Comparison of ENCODE assay signal across 9 cellular contexts in the genomic region with DNA sequence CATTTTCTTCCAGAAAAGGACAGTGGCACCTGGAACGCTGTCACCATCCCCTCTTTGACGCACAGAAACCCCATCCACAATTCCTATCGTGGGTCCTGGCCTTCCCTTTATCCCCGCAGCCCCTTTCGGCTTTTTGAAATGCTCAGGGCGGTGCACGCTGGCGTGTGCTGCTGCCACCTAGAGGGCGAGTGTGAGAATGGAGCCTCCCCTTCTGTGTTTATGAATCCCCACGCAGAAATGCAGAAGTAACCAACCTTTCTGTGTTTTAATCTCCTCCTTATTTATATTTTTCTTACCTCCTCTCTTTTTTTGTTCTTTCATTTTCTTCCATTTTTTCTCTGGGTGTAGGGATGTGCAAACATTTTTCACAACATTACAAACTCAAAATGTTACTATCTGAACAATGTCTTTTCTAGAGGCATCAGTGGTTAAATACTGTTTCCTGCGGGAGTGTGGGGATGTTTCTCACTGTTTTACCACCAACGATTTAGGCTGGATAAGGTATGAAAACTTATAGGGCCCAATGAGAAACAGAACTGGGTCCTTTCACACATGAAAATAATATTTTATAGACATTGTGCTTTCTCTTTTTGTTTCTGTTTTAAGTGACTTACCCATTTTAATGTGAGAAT. TPM values are rescaled to one million over a fixed set of nuclear protein-coding genes. Genes with fewer than 3 reads are reported as not detected.
DNase-seq lines count a peak whose midpoint lies in the region; ATAC-seq and TF ChIP-seq lines count a peak whose summit lies in the region.
"Had no signal": no experiment of that assay in that cellular context is flagged by ENCODE, and none has a peak within 500 bp of the region (broad histone marks: within the 10 kb centered on the region; RNA-seq: fewer than 3 reads in every experiment).

No MANE protein-coding gene starts in this region.

- intact Hi-C loops in thyroid gland (cut with DNase I) = loop anchor here (5.0 kb wide), 1 partner anchor 57 kb away; no protein-coding TSS in a partner anchor

- H3K4me1 ChIP-seq in OCI-LY3 (ENCODE audit: low read length) (peaks cover 24% of the 10 kb centered on the region), osteoblast (ENCODE audit: insufficient read depth, low read length) (peaks cover 34% of the 10 kb centered on the region), thyroid gland (no peaks in the 10 kb centered on the region)

- H3K4me3 Mint-ChIP-seq in activated T-cell treated with anti-CD3 and anti-CD28 coated beads, Interleukin-2, amount 50 U/mL, for 24 hours = no peak overlapping the region

- H3K4me3 ChIP-seq in OCI-LY3 (ENCODE audit: low read length) (peak overlapping the region; percentile 60), fibroblast of pulmonary artery (replicated peaks; ENCODE audit: low read depth, low read length) (peak overlapping the region; percentile 33), osteoblast (ENCODE audit: insufficient read depth, low read length) (peak overlapping the region; percentile 66), thyroid gland (replicated peaks in 1 of 3) (no peak overlapping the region)

- H3K27ac ChIP-seq in OCI-LY3 (ENCODE audit: low read length) (0 out of 2 replicates have a peak overlapping the region, but pooled peaks have one; percentile 0), osteoblast (ENCODE audit: low read depth, low read length) (no peak overlapping the region), thyroid gland (no peak overlapping the region)
- H3K27ac ChIP-seq: epithelial cell of prostate had no signal

- H3K9me3 Mint-ChIP-seq in activated T-cell treated with anti-CD3 and anti-CD28 coated beads, Interleukin-2, amount 50 U/mL, for 24 hours = no peaks in the 10 kb centered on the region

- ATAC-seq in GM19351 (IDR thresholded peaks at IDR 0.05; ENCODE audit: unreplicated experiment) = peak; percentile 80
- peak; percentile 81 for ATAC-seq in HG03439 (IDR thresholded peaks at IDR 0.05; ENCODE audit: unreplicated experiment)

- H3K27ac Mint-ChIP-seq in activated T-cell treated with anti-CD3 and anti-CD28 coated beads, Interleukin-2, amount 50 U/mL, for 24 hours = no peak overlapping the region

- H3K4me2 ChIP-seq in OCI-LY3 (ENCODE audit: low read length) (peak overlapping the region; percentile 69), osteoblast (ENCODE audit: insufficient read depth, low read length) (peak overlapping the region; percentile 78)

- peak overlapping the region; percentile 19; the same call in 1 of the 2 replicates for H3K9ac ChIP-seq in OCI-LY3 (ENCODE audit: low read length)

- no peaks in the 10 kb centered on the region for H3K27me3 Mint-ChIP-seq in activated T-cell treated with anti-CD3 and anti-CD28 coated beads, Interleukin-2, amount 50 U/mL, for 24 hours

- no peak overlapping the region for H2AFZ ChIP-seq in OCI-LY3 (ENCODE audit: low read depth, low read length)
- peak overlapping the region; percentile 75 for H2AFZ ChIP-seq in osteoblast (ENCODE audit: low read length)

- peaks cover 13% of the 10 kb centered on the region for H3K36me3 Mint-ChIP-seq in activated T-cell treated with anti-CD3 and anti-CD28 coated beads, Interleukin-2, amount 50 U/mL, for 24 hours (ENCODE audit: low read depth)

- peak; percentile 99 for TF ChIP-seq CTCF in OCI-LY3 (IDR thresholded peaks at IDR 0.05; ENCODE audit: low read depth, low read length)
- peak; percentile 97 for TF ChIP-seq CTCF in fibroblast of pulmonary artery (IDR thresholded peaks at IDR 0.05; ENCODE audit: low read length, missing control alignments)
- peak; percentile 96 for TF ChIP-seq CTCF in osteoblast (IDR thresholded peaks at IDR 0.05; ENCODE audit: extremely low read depth, low read depth, low read length)
- TF ChIP-seq CTCF in thyroid gland (IDR thresholded peaks at IDR 0.05) = peak; percentile 55 to 95 (median 61)

- no peak for TF ChIP-seq POLR2A in thyroid gland (IDR thresholded peaks at IDR 0.05)

- DNase-seq in COLO668 (lab: John Stamatoyannopoulos, UW; ENCODE audit: unreplicated experiment) (peak; percentile 54), fibroblast of pulmonary artery (ENCODE audit: low read depth) (peak; percentile 63), osteoblast (ENCODE audit: insufficient read length, low spot score, missing footprints) (no peak), thyroid gland (peak; percentile 29 to 35)
- peak; percentile 68 for DNase-seq in activated T-cell treated with anti-CD3 and anti-CD28 coated beads, Interleukin-2, amount 50 U/mL, for 24 hours

- H3K36me3 ChIP-seq in OCI-LY3 (replicated peaks; ENCODE audit: low read depth, low read length) = peaks cover 57% of the 10 kb centered on the region
- no peaks in the 10 kb centered on the region for H3K36me3 ChIP-seq in osteoblast (ENCODE audit: insufficient read depth, low read length)
- no peaks in the 10 kb centered on the region for H3K36me3 ChIP-seq in thyroid gland

- H3K9me3 ChIP-seq in OCI-LY3 (ENCODE audit: insufficient read depth, low read length) (no peaks in the 10 kb centered on the region), osteoblast (ENCODE audit: low read depth, low read length) (no peaks in the 10 kb centered on the region), thyroid gland (no peaks in the 10 kb centered on the region)

- H4K20me1 ChIP-seq in OCI-LY3 (ENCODE audit: insufficient read depth, low read length) = peaks cover 23% of the 10 kb centered on the region; the same call in 1 of the 2 replicates
- no peaks in the 10 kb centered on the region for H4K20me1 ChIP-seq in osteoblast (ENCODE audit: insufficient read depth, low read length)

- 8 to 9% methylated on average over 12 of the region's 12 CpGs for WGBS in thyroid gland, 2 donors

- peaks cover 9% of the 10 kb centered on the region for H3K4me1 Mint-ChIP-seq in activated T-cell treated with anti-CD3 and anti-CD28 coated beads, Interleukin-2, amount 50 U/mL, for 24 hours (ENCODE audit: low read depth)

- H3K79me2 ChIP-seq in OCI-LY3 (ENCODE audit: low read length) (no peaks in the 10 kb centered on the region), osteoblast (ENCODE audit: insufficient read depth, low read length) (no peaks in the 10 kb centered on the region)

- H3K27me3 ChIP-seq in OCI-LY3 (ENCODE audit: low read depth, low read length) = no peaks in the 10 kb centered on the region
- no peaks in the 10 kb centered on the region for H3K27me3 ChIP-seq in osteoblast (ENCODE audit: insufficient read depth, low read length)
- H3K27me3 ChIP-seq in thyroid gland = no peaks in the 10 kb centered on the region

RNA-seq across cellular contexts. Expression of a gene that starts 50.0 kb away (rescaled TPM):
- total RNA-seq in osteoblast = 22.8 and 25.9 TPM in 2 replicates
- total RNA-seq in thyroid gland = 10 to 100 TPM; 19.5 to 24.8 (median 23.4) TPM

Comparison
In these comparisons a context has a peak if more than half of its experiments do, and no peak if none do; other contexts are left out.
1. H3K4me3 ChIP-seq: peak in OCI-LY3 (single experiment), fibroblast of pulmonary artery (single experiment) and osteoblast (single experiment); none in thyroid gland (0 of 3).
2. Peak in every context shown above with its lines, with median percentiles within 50 percentile points of each other: CTCF ChIP-seq.